ENCODE assay signal across 9 cellular contexts in genomic region chr20:36202891-36203338, GRCh38. TPM values are rescaled to one million over a fixed set of nuclear protein-coding genes. Genes with fewer than 3 reads are reported as not detected.
DNase-seq lines count a peak whose midpoint lies in the region; ATAC-seq, FAIRE-seq and TF ChIP-seq lines count a peak whose summit lies in the region.
"Had no signal": no experiment of that assay in that cellular context is flagged by ENCODE, and none has a peak within 500 bp of the region (broad histone marks: within the 10 kb centered on the region; RNA-seq: fewer than 3 reads in every experiment).

No MANE protein-coding gene starts in this region.

- H3K9me3 ChIP-seq in breast epithelium, result no peaks in the 10 kb centered on the region
- no peaks in the 10 kb centered on the region for H3K9me3 ChIP-seq in kidney (ENCODE audit: control insufficient read depth in 1 of 2, low read length in 2 of 2)
- H3K9me3 ChIP-seq: BLaER1 had no signal

- no peaks in the 10 kb centered on the region for H3K9me3 Mint-ChIP-seq in activated B cell treated with CpG ODN at 0.5 μM for 24 hours

- intact Hi-C loops in activated B cell treated with CpG ODN at 0.5 μM for 24 hours (cut with micrococcal nuclease) (loop anchor here (1.0 to 2.0 kb wide), 5 partner anchors 34 to 716 kb away; partner anchors contain the start of gene AAR2), breast epithelium (cut with DNase I; ENCODE audit: low total_unique reads) (no loop called here), kidney (cut with DNase I) (no loop called here)

- H3K4me1 ChIP-seq in breast epithelium (no peaks in the 10 kb centered on the region), kidney (ENCODE audit: control insufficient read depth in 1 of 2, insufficient read depth in 1 of 2, low read depth in 1 of 2, low read length in 2 of 2) (no peaks in the 10 kb centered on the region)
- H3K4me1 ChIP-seq: BLaER1 had no signal

- H3K27ac ChIP-seq in breast epithelium, result no peak overlapping the region
- H3K27ac ChIP-seq in kidney (ENCODE audit: low read depth in 2 of 2, low read length in 2 of 2), result no peak overlapping the region
- H3K27ac ChIP-seq: BLaER1 had no signal

- no peaks in the 10 kb centered on the region for H3K36me3 Mint-ChIP-seq in activated B cell treated with CpG ODN at 0.5 μM for 24 hours (ENCODE audit: low read depth)

- DNase-seq in NCI-H446 (lab: John Stamatoyannopoulos, UW) (peak; percentile 32 to 62), NCI-H446 treated with DMSO at 0.1 percent for 48 hours (lab: John Stamatoyannopoulos, UW) (no peak), NCI-H2107 (lab: John Stamatoyannopoulos, UW) (peak; percentile 22), activated B cell treated with CpG ODN at 0.5 μM for 24 hours (peak; percentile 71), breast epithelium (ENCODE audit: low spot score in 2 of 2) (peak; percentile 39 to 67), kidney (peak; percentile 82)
- DNase-seq in stimulated activated CD4-positive, alpha-beta T cell treated with anti-CD3 and anti-CD28 coated beads, Interleukin-2, amount 100 ng/mL, for 4 hours (ENCODE audit: low read depth), result peak; percentile 64

- FAIRE-seq in kidney (lab: Jason Lieb, UNC), result no peak

- peaks cover 13% of the 10 kb centered on the region for H3K36me3 ChIP-seq in breast epithelium
- peaks cover 30 to 52% of the 10 kb centered on the region in 2 donors for H3K36me3 ChIP-seq in kidney (ENCODE audit: control insufficient read depth in 1 of 2, insufficient read depth in 2 of 2, low read length in 2 of 2)

- CTCF ChIA-PET in activated B cell treated with CpG ODN at 0.5 μM for 24 hours (lab: Charles Lee), result interaction anchor here (0.7 to 2.6 kb wide), 18 partner anchors 9 to 686 kb away, joined by 3 to 14 read pairs (median 5); partner anchors contain the start of gene RAB5IF

- H3K27me3 ChIP-seq in breast epithelium, result no peaks in the 10 kb centered on the region
- H3K27me3 ChIP-seq: BLaER1 had no signal

- H3K4me3 ChIP-seq in breast epithelium (no peak overlapping the region), kidney (ENCODE audit: low read length in 2 of 2) (no peak overlapping the region)
- H3K4me3 ChIP-seq: BLaER1 had no signal

- H3K27ac Mint-ChIP-seq in activated B cell treated with CpG ODN at 0.5 μM for 24 hours, result no peak overlapping the region

- no peak overlapping the region for H3K9ac ChIP-seq in kidney (ENCODE audit: low read length in 2 of 2)
- H3K9ac ChIP-seq: BLaER1 had no signal

- H3K4me3 Mint-ChIP-seq in activated B cell treated with CpG ODN at 0.5 μM for 24 hours, result peak overlapping the region; percentile 70

- ATAC-seq in activated B cell treated with CpG ODN at 0.5 μM for 24 hours (ENCODE audit: low read depth) (peak; percentile 71), HG02852 (IDR thresholded peaks at IDR 0.05; ENCODE audit: unreplicated experiment) (no peak)

- TF ChIP-seq POLR2A in breast epithelium (IDR thresholded peaks at IDR 0.05), result no peak

- peaks cover 8% of the 10 kb centered on the region for H3K4me1 Mint-ChIP-seq in activated B cell treated with CpG ODN at 0.5 μM for 24 hours

- peaks cover 4% of the 10 kb centered on the region for H3K27me3 Mint-ChIP-seq in activated B cell treated with CpG ODN at 0.5 μM for 24 hours

- TF ChIP-seq CTCF in activated B cell treated with CpG ODN at 0.5 μM for 24 hours (IDR thresholded peaks at IDR 0.05), result peak; percentile 82
- TF ChIP-seq CTCF in breast epithelium (IDR thresholded peaks at IDR 0.05), result peak; percentile 58 to 91 (median 89)
- TF ChIP-seq CTCF in kidney (IDR thresholded peaks at IDR 0.05; ENCODE audit: borderline replicate concordance, extremely low read depth, insufficient read depth), result peak; percentile 93

- POLR2A ChIA-PET in activated B cell treated with CpG ODN at 0.5 μM for 24 hours (lab: Charles Lee), result interaction anchor here (0.7 to 0.9 kb wide), 3 partner anchors 658 to 1722 kb away, joined by 3 to 7 read pairs (median 5); no protein-coding TSS in a partner anchor

RNA-seq across cellular contexts. Expression of gene AAR2, which starts 33.4 kb away (rescaled TPM):
- total RNA-seq in activated B cell treated with CpG ODN at 0.5 μM for 24 hours (25.9 and 27.4 TPM in 2 replicates), breast epithelium (10 to 100 TPM; 32.1 to 38.5 (median 36.5) TPM), kidney (27.8 TPM)
- polyA plus RNA-seq in kidney (ENCODE audit: insufficient read depth, low read depth, low replicate concordance), result 29.7 TPM

RNA-seq across cellular contexts. Expression of gene EPB41L1, which starts 48.4 kb away (rescaled TPM):
- 0.49 and 0.64 TPM in 2 replicates for total RNA-seq in activated B cell treated with CpG ODN at 0.5 μM for 24 hours
- 10 to 100 TPM; 37.0 to 66.4 (median 43.7) TPM for total RNA-seq in breast epithelium
- total RNA-seq in kidney, result 230 TPM
- polyA plus RNA-seq in kidney (ENCODE audit: insufficient read depth, low read depth, low replicate concordance), result 53.2 TPM

Comparison
In these comparisons a context has a peak if more than half of its experiments do, and no peak if none do; other contexts are left out.
1. RNA of gene EPB41L1, which starts 48.4 kb away (total RNA-seq): 230 TPM in kidney (single experiment) and 37.0 to 66.4 TPM in breast epithelium; 0.49 to 0.64 TPM in activated B cell treated with CpG ODN at 0.5 μM for 24 hours; every median in the first group is over 10 times any median in the second.
2. Peak in every context shown above with its lines, with median percentiles within 50 percentile points of each other: CTCF ChIP-seq.